ENCODE assay signal across 1 cellular context in genomic region chr10:104104418-104104817, GRCh38.
TF ChIP-seq lines count a peak whose summit lies in the region.

No MANE protein-coding gene starts in this region.

TF ChIP-seq in GM23338, 12 proteins besides CTCF, POLR2A, EP300 and RAD21 (continued from another document):
- TF ChIP-seq ETS1 (IDR thresholded peaks at IDR 0.05) = no peak
- TF ChIP-seq POLR2AphosphoS5 (IDR thresholded peaks at IDR 0.05; ENCODE audit: low read depth) = no peak
- TF ChIP-seq JUNB (IDR thresholded peaks at IDR 0.05; ENCODE audit: unreplicated experiment) = no peak
- TF ChIP-seq NANOG (IDR thresholded peaks at IDR 0.05; ENCODE audit: borderline replicate concordance) = no peak
- TF ChIP-seq ZNF331 (CRISPR knock-in tag; IDR thresholded peaks at IDR 0.05; ENCODE audit: low read depth) = no peak
- TF ChIP-seq STAT1 (IDR thresholded peaks at IDR 0.05; ENCODE audit: unreplicated experiment) = no peak
- no peak for TF ChIP-seq REST (IDR thresholded peaks at IDR 0.05; ENCODE audit: unreplicated experiment)
